Comparison of ENCODE assay signal across 29 cellular contexts in the genomic region with DNA sequence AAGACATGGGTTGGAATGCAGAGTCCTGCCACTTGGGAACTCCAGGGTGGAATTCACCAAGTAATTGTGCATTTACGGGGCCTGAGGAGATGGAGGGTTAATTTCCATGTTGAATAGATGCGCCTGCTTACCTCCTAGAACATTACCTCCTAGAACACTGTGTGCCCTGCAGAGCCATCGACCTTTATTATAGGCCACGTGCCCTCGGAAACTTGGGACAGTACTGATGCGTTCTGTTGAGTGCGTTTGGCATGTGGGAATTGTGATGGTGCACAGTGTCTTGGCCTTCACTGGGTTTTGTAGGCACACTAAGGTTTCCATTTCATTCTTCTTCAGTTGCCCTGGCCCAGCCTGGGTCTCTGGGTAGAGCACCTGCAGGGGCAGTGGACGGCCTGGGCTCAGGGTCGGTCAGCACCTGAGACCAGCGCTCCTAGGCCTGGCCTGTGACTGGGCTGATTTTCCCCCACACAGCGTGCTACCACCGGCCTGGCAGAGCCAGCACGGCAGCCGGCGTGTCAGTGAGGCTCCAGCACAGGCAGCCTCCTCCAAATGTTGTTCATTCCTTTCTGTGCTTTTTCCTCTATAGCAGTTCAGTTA.
"Had no signal": no experiment of that assay in that cellular context is flagged by ENCODE, and none has a peak within 500 bp of the region (broad histone marks: within the 10 kb centered on the region; RNA-seq: fewer than 3 reads in every experiment).

No MANE protein-coding gene starts in this region.

- H3K36me3 ChIP-seq: ovary had no signal

- H3K9me3 Mint-ChIP-seq: activated CD4-positive, alpha-beta memory T cell treated with anti-CD3 and anti-CD28 coated beads for 36 hours; activated CD4-positive, alpha-beta T cell treated with anti-CD3 and anti-CD28 coated beads, Interleukin-2, amount 10 ng/mL, durations not matched to agents 24 days and 14 days; activated naive CD4-positive, alpha-beta T cell treated with anti-CD3 and anti-CD28 coated beads, Interleukin-2, amount 50 U/mL, for 24 hours; activated naive CD8-positive, alpha-beta T cell treated with anti-CD3 and anti-CD28 coated beads, Interleukin-2, amount 50 U/mL, for 24 hours; activated T-cell treated with anti-CD3 and anti-CD28 coated beads, Interleukin-2, amount 50 U/mL, for 24 hours; nephron; stimulated activated naive B cell treated with anti-CD40 and anti-IgM and Interleukin-4, amounts not matched to agents 10 μg/mL and 1 μg/mL and 100 μg/mL, for 72 hours had no signal

- H3K9me3 ChIP-seq: neutrophil, ovary, prostate gland, stomach, thyroid gland had no signal

- H3K27me3 Mint-ChIP-seq: activated CD4-positive, alpha-beta memory T cell treated with anti-CD3 and anti-CD28 coated beads for 36 hours; activated CD4-positive, alpha-beta T cell treated with anti-CD3 and anti-CD28 coated beads, Interleukin-2, amount 10 ng/mL, durations not matched to agents 24 days and 14 days; activated naive CD4-positive, alpha-beta T cell treated with anti-CD3 and anti-CD28 coated beads, Interleukin-2, amount 50 U/mL, for 24 hours; activated naive CD8-positive, alpha-beta T cell treated with anti-CD3 and anti-CD28 coated beads, Interleukin-2, amount 50 U/mL, for 24 hours; activated T-cell treated with anti-CD3 and anti-CD28 coated beads, Interleukin-2, amount 50 U/mL, for 24 hours; stimulated activated naive B cell treated with anti-CD40 and anti-IgM and Interleukin-4, amounts not matched to agents 10 μg/mL and 1 μg/mL and 100 μg/mL, for 72 hours had no signal

- H3K4me3 ChIP-seq: coronary artery, dorsolateral prefrontal cortex, hepatocyte, lung, ovary, prostate gland, smooth muscle cell, stomach, thyroid gland had no signal

- H3K27me3 ChIP-seq: dorsolateral prefrontal cortex, hepatocyte, neutrophil, ovary, stomach, thyroid gland had no signal

- H3K27ac ChIP-seq: coronary artery, hepatocyte, neutrophil, ovary, prostate gland, stomach had no signal

- DNase-seq: activated CD4-positive, alpha-beta memory T cell treated with anti-CD3 and anti-CD28 coated beads for 36 hours; activated CD4-positive, alpha-beta T cell treated with anti-CD3 and anti-CD28 coated beads, Interleukin-2, amount 10 ng/mL, durations not matched to agents 24 days and 14 days; activated CD4-positive, CD25-positive, alpha-beta regulatory T cell treated with anti-CD3 and anti-CD28 coated beads, Interleukin-2, amount 50 U/mL, for 72 hours; activated CD8-positive, alpha-beta memory T cell treated with anti-CD3 and anti-CD28 coated beads, Interleukin-2, amount 50 U/mL, for 4 hours; activated gamma-delta T cell treated with Interleukin-2 at 50 U/mL for 16 hours; activated naive CD8-positive, alpha-beta T cell treated with anti-CD3 and anti-CD28 coated beads, Interleukin-2, amount 50 U/mL, for 24 hours; activated T-cell treated with anti-CD3 and anti-CD28 coated beads, Interleukin-2, amount 50 U/mL, for 24 hours; amygdala; effector memory CD4-positive, alpha-beta T cell; left colon; retina; stimulated activated CD4-positive, alpha-beta T cell treated with anti-CD3 and anti-CD28 coated beads, Interleukin-15, amount 100 ng/mL, for 24 hours; stimulated activated CD4-positive, alpha-beta T cell treated with anti-CD3 and anti-CD28 coated beads, Interleukin-2, amount 100 ng/mL, for 24 hours; stimulated activated naive B cell treated with anti-CD40 and anti-IgM and Interleukin-4, amounts not matched to agents 10 μg/mL and 1 μg/mL and 100 μg/mL, for 72 hours; stomach; T-helper 2 cell; thyroid gland had no signal

- H3K4me3 Mint-ChIP-seq: activated CD4-positive, alpha-beta memory T cell treated with anti-CD3 and anti-CD28 coated beads for 36 hours; activated CD4-positive, alpha-beta T cell treated with anti-CD3 and anti-CD28 coated beads, Interleukin-2, amount 10 ng/mL, durations not matched to agents 24 days and 14 days; activated naive CD4-positive, alpha-beta T cell treated with anti-CD3 and anti-CD28 coated beads, Interleukin-2, amount 50 U/mL, for 24 hours; activated naive CD8-positive, alpha-beta T cell treated with anti-CD3 and anti-CD28 coated beads, Interleukin-2, amount 50 U/mL, for 24 hours; activated T-cell treated with anti-CD3 and anti-CD28 coated beads, Interleukin-2, amount 50 U/mL, for 24 hours; nephron; stimulated activated naive B cell treated with anti-CD40 and anti-IgM and Interleukin-4, amounts not matched to agents 10 μg/mL and 1 μg/mL and 100 μg/mL, for 72 hours had no signal

- H3K4me1 ChIP-seq: prostate gland had no signal

- FAIRE-seq: frontal cortex, keratinocyte had no signal

- H3K27ac Mint-ChIP-seq: activated CD4-positive, alpha-beta memory T cell treated with anti-CD3 and anti-CD28 coated beads for 36 hours; activated CD4-positive, alpha-beta T cell treated with anti-CD3 and anti-CD28 coated beads, Interleukin-2, amount 10 ng/mL, durations not matched to agents 24 days and 14 days; activated naive CD4-positive, alpha-beta T cell treated with anti-CD3 and anti-CD28 coated beads, Interleukin-2, amount 50 U/mL, for 24 hours; activated naive CD8-positive, alpha-beta T cell treated with anti-CD3 and anti-CD28 coated beads, Interleukin-2, amount 50 U/mL, for 24 hours; activated T-cell treated with anti-CD3 and anti-CD28 coated beads, Interleukin-2, amount 50 U/mL, for 24 hours; nephron; stimulated activated naive B cell treated with anti-CD40 and anti-IgM and Interleukin-4, amounts not matched to agents 10 μg/mL and 1 μg/mL and 100 μg/mL, for 72 hours had no signal

- H3K4me1 Mint-ChIP-seq: activated CD4-positive, alpha-beta T cell treated with anti-CD3 and anti-CD28 coated beads, Interleukin-2, amount 10 ng/mL, durations not matched to agents 24 days and 14 days; nephron had no signal

- ATAC-seq: activated naive CD8-positive, alpha-beta T cell treated with anti-CD3 and anti-CD28 coated beads, Interleukin-2, amount 50 U/mL, for 24 hours; left colon; stimulated activated naive B cell treated with anti-CD40 and anti-IgM and Interleukin-4, amounts not matched to agents 10 μg/mL and 1 μg/mL and 100 μg/mL, for 72 hours had no signal
